Comparison of ENCODE assay signal across 21 cellular contexts in the genomic region with DNA sequence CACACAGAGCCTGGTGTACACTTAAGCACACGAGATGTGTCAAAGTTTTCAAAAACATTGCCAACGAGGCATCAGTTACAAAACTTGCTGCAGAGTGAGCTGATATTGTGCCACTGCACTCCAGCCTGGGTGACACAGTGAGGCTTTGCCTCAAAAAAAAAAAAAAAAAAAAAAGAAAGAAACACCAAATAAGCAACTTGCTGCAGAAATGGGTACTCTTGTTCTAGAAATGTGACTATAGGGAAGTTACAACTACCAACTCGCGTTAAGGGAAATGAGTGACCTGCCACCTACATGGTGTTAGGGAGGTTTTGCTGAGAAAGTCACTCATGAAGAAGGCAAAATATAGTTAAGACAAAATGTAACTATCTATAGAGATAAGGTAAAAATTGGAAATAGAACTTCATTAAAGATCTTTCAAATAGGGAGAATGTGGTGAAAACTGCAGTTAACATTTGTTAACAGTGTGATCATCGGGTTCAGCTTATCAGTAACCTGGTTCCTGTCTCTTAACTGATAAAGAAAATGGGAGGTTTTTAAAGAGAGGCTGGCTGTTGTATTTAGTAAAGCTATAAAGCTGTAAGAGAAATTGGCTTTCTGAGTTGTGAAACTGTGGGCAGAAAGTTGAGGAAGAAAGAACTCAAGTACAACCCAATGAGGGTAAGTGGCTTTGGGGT. TPM values are rescaled to one million over a fixed set of nuclear protein-coding genes. Genes with fewer than 3 reads are reported as not detected.
A peak's percentile ranks its signal among the peaks of the same experiment; 100 is the strongest.
DNase-seq lines count a peak whose midpoint lies in the region; ATAC-seq and FAIRE-seq lines count a peak whose summit lies in the region.
"Had no signal": no experiment of that assay in that cellular context is flagged by ENCODE, and none has a peak within 500 bp of the region (broad histone marks: within the 10 kb centered on the region; RNA-seq: fewer than 3 reads in every experiment).

Gene IL1RL1, plus strand, starts transcription at position 600 of the 677 bp plus-strand sequence. CDS start 26,702 bp downstream, outside the sequence.

- H3K27ac Mint-ChIP-seq in T-helper 2 cell treated with Interferon-gamma antibody and Interleukin-4, amounts not matched to agents 5 μg/mL and 100 μg/mL, for 36 hours: peak within 1 kb of the TSS; percentile 80
- H3K27ac Mint-ChIP-seq: activated T-cell treated with anti-CD3 and anti-CD28 coated beads, Interleukin-2, amount 50 U/mL, for 72 hours; memory B cell; neural progenitor cell had no signal

- DNase-seq in MV-4-11 (lab: John Stamatoyannopoulos, UW) (peak; percentile 51), glomerular endothelial cell (ENCODE audit: extremely low read depth, low read depth, low spot score) (no peak), pulmonary artery endothelial cell (ENCODE audit: low read depth, low spot score) (no peak), cerebellar cortex (ENCODE audit: low spot score) (no peak), G401 (ENCODE audit: low spot score) (no peak), urothelium cell line (ENCODE audit: low spot score) (no peak)
- DNase-seq in T-helper 2 cell treated with Interferon-gamma antibody and Interleukin-4, amounts not matched to agents 5 μg/mL and 100 μg/mL, for 36 hours (ENCODE audit: low spot score): no peak
- DNase-seq: activated CD4-positive, alpha-beta T cell treated with anti-CD3 and anti-CD28 coated beads, Interleukin-2, amount 50 U/mL, for 48 hours; activated T-cell treated with anti-CD3 and anti-CD28 coated beads, Interleukin-2, amount 50 U/mL, for 72 hours; Caco-2; cerebellar nuclear complex; foreskin melanocyte; NCI-H187; NCI-H510A; substantia nigra had no signal

- ATAC-seq in GM18502 (IDR thresholded peaks at IDR 0.05; ENCODE audit: poor library complexity, unreplicated experiment): no peak
- ATAC-seq: Panc1 had no signal

- no peaks in the 10 kb centered on the region for H3K9me3 Mint-ChIP-seq in T-helper 2 cell treated with Interferon-gamma antibody and Interleukin-4, amounts not matched to agents 5 μg/mL and 100 μg/mL, for 36 hours
- H3K9me3 Mint-ChIP-seq: activated T-cell treated with anti-CD3 and anti-CD28 coated beads, Interleukin-2, amount 50 U/mL, for 72 hours; memory B cell; neural progenitor cell had no signal

- in situ Hi-C loops in G401 (cut with HindIII; ENCODE audit: low sequenced_read_pairs): no loop called here

- H3K4me3 Mint-ChIP-seq in T-helper 2 cell treated with Interferon-gamma antibody and Interleukin-4, amounts not matched to agents 5 μg/mL and 100 μg/mL, for 36 hours: peak within 1 kb of the TSS; percentile 43
- H3K4me3 Mint-ChIP-seq: activated T-cell treated with anti-CD3 and anti-CD28 coated beads, Interleukin-2, amount 50 U/mL, for 72 hours; memory B cell; neural progenitor cell had no signal

- H3K4me1 Mint-ChIP-seq in T-helper 2 cell treated with Interferon-gamma antibody and Interleukin-4, amounts not matched to agents 5 μg/mL and 100 μg/mL, for 36 hours (ENCODE audit: low read depth): peaks cover 35% of the 10 kb centered on the region
- H3K4me1 Mint-ChIP-seq: memory B cell, neural progenitor cell had no signal

- no peaks in the 10 kb centered on the region for H3K27me3 Mint-ChIP-seq in T-helper 2 cell treated with Interferon-gamma antibody and Interleukin-4, amounts not matched to agents 5 μg/mL and 100 μg/mL, for 36 hours (ENCODE audit: low read depth)

- FAIRE-seq in urothelium cell line (lab: Jason Lieb, UNC): no peak
- FAIRE-seq: GM12891 had no signal

- H3K36me3 Mint-ChIP-seq in T-helper 2 cell treated with Interferon-gamma antibody and Interleukin-4, amounts not matched to agents 5 μg/mL and 100 μg/mL, for 36 hours (ENCODE audit: low read depth): peaks cover 1% of the 10 kb centered on the region
- H3K36me3 Mint-ChIP-seq: memory B cell, neural progenitor cell had no signal

RNA-seq across cellular contexts. Expression of gene IL1RL1, which starts in this region (rescaled TPM):
- total RNA-seq in glomerular endothelial cell (5.8 and 20.5 TPM in 2 replicates), pulmonary artery endothelial cell (108 and 144 TPM in 2 replicates)
- total RNA-seq in G401 (2014; rRNA removed; shearing (Covaris generic)): not detected in 2 replicates
- total RNA-seq: Caco-2, H4 had no signal
